Comparison of ENCODE assay signal across 8 cellular contexts in the genomic region with DNA sequence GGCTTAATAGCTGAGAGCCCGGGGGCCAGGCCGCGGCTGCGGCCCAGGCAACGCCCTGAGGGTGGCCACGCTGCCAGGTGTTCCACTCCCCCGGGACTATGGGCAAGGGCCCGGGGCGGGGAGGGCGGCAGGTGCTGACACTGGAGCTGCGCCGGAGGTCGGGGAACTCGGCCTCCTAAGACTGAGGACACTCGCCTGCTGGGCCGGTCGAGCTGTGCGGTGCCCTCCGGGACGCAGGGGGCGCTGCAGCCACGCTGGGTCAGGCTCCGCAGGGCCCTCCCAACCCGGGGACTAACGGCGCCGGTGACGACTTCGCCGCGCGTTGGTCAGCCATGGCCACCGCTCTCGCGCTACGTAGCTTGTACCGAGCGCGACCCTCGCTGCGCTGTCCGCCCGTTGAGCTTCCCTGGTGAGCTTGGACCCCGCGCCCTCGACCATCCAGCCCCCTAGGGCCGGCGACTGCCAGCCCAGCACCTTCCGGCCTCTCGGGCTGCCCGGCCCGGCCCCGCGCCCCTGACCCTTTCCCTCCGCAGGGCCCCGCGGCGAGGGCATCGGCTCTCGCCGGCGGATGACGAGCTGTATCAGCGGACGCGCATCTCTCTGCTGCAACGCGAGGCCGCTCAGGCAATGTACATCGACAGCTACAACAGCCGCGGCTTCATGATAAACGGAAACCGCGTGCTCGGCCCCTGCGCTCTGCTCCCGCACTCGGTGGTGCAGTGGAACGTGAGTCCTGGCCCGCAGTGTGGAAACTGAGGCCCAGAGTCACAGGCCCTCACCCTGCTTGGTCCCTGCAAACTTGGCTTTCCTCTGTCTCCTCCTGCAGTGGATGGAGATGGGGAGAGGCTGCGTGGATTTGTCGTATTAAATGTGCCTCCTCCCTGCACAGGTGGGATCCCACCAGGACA. TPM values are rescaled to one million over a fixed set of nuclear protein-coding genes. Genes with fewer than 3 reads are reported as not detected.
A peak's percentile ranks its signal among the peaks of the same experiment; 100 is the strongest.
DNase-seq lines count a peak whose midpoint lies in the region; ATAC-seq and TF ChIP-seq lines count a peak whose summit lies in the region.

A gene with protein sequence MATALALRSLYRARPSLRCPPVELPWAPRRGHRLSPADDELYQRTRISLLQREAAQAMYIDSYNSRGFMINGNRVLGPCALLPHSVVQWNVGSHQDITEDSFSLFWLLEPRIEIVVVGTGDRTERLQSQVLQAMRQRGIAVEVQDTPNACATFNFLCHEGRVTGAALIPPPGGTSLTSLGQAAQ (plus strand): TSS at position 309 of the 908 bp plus-strand sequence. CDS start 24 bp downstream, at position 333.

- TF ChIP-seq CTCF in fibroblast of mammary gland (conservative IDR thresholded peaks at IDR 0.05; ENCODE audit: control insufficient read depth, insufficient read depth, low read depth, low read length), result peak; percentile 69

- peaks cover 8% of the 10 kb centered on the region for H3K36me3 Mint-ChIP-seq in natural killer cell treated with Interleukin-12 subunit alpha and Interleukin-12 subunit beta and Interleukin-15 and Interleukin-18, amount 100 ng/mL, for 72 hours

- H3K27me3 Mint-ChIP-seq in natural killer cell treated with Interleukin-12 subunit alpha and Interleukin-12 subunit beta and Interleukin-15 and Interleukin-18, amount 100 ng/mL, for 72 hours, result no peaks in the 10 kb centered on the region

- no peaks in the 10 kb centered on the region for H3K9me3 Mint-ChIP-seq in natural killer cell treated with Interleukin-12 subunit alpha and Interleukin-12 subunit beta and Interleukin-15 and Interleukin-18, amount 100 ng/mL, for 72 hours

- ATAC-seq in GM21737 (IDR thresholded peaks at IDR 0.05; ENCODE audit: unreplicated experiment), result peak; percentile 53
- peak; percentile 86 to 87 for ATAC-seq in natural killer cell treated with Interleukin-12 subunit alpha and Interleukin-12 subunit beta and Interleukin-15 and Interleukin-18, amount 100 ng/mL, for 72 hours
- ATAC-seq in stimulated activated naive CD8-positive, alpha-beta T cell treated with anti-CD3 and anti-CD28 coated beads, Interleukin-15, Interleukin-2, amounts not matched to agents 100 U/mL and 50 U/mL, for 24 hours, result peak; percentile 81

- DNase-seq in EH (ENCODE audit: low read depth) (peak; percentile 90), KG1 (lab: John Stamatoyannopoulos, UW) (peak; percentile 77), RKO (ENCODE audit: low spot score) (peak; percentile 94), fibroblast of mammary gland (ENCODE audit: low read depth) (peak; percentile 92)
- DNase-seq in activated T-helper 1 cell treated with anti-CD3 and anti-CD28 coated beads, Interleukin-2, amount 50 U/mL, for 16 hours (ENCODE audit: low read depth in 1 of 2, low spot score in 1 of 2), result peak; percentile 84 to 86
- DNase-seq in natural killer cell treated with Interleukin-12 subunit alpha and Interleukin-12 subunit beta and Interleukin-15 and Interleukin-18, amount 100 ng/mL, for 72 hours (ENCODE audit: low spot score), result peak; percentile 95
- peak; percentile 96 for DNase-seq in stimulated activated naive CD8-positive, alpha-beta T cell treated with anti-CD3 and anti-CD28 coated beads, Interleukin-15, Interleukin-2, amounts not matched to agents 100 U/mL and 50 U/mL, for 24 hours

- H3K4me1 Mint-ChIP-seq in natural killer cell treated with Interleukin-12 subunit alpha and Interleukin-12 subunit beta and Interleukin-15 and Interleukin-18, amount 100 ng/mL, for 72 hours (ENCODE audit: low read depth in 2 of 2), result peaks cover 31 to 33% of the 10 kb centered on the region in 2 donors

- peak within 1 kb of the TSS; percentile 81 for H3K4me3 ChIP-seq in fibroblast of mammary gland (ENCODE audit: control insufficient read depth, low read depth, low read length)

- peak within 1 kb of the TSS; percentile 93 for H3K4me3 Mint-ChIP-seq in natural killer cell treated with Interleukin-12 subunit alpha and Interleukin-12 subunit beta and Interleukin-15 and Interleukin-18, amount 100 ng/mL, for 72 hours

- H3K27ac Mint-ChIP-seq in natural killer cell treated with Interleukin-12 subunit alpha and Interleukin-12 subunit beta and Interleukin-15 and Interleukin-18, amount 100 ng/mL, for 72 hours, result peak within 1 kb of the TSS; percentile 86 to 97

RNA-seq across cellular contexts. Expression of the gene that starts here (rescaled TPM):
- total RNA-seq in natural killer cell treated with Interleukin-12 subunit alpha and Interleukin-12 subunit beta and Interleukin-15 and Interleukin-18, amount 100 ng/mL, for 72 hours, result 100 to 1,000 TPM in 1 of 2 donors, 10 to 100 TPM in 1; 91.4 to 106 TPM

Comparison
In these comparisons a context has a peak if more than half of its experiments do, and no peak if none do; other contexts are left out.
1. Peak in every context shown above with its lines: DNase-seq, ATAC-seq and H3K4me3 ChIP-seq.